In the genomic region with DNA sequence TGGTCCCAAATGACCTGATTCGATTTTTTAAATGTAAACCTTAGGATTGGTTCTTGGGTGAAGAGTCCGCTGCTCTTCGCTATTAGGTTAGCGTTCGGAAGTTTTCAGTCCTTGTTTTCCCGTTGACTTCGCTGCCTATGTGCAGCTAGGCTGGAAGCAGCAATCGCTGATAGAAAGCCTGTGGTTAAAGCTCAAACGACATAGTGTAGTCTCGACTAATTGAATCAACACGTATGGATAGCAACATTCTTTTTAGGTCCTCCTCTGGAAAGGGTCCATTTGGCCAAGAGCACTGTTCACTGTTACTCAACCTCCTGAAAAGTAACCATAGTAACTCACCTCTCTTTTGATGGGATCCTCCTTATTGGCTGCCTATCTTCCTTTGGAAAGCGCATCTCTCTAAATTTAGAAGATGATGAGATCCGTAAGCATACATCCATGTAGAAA, we compare ENCODE assay signal across 8 cellular contexts.
A peak's percentile ranks its signal among the peaks of the same experiment; 100 is the strongest.
DNase-seq lines count a peak whose midpoint lies in the region; ATAC-seq and TF ChIP-seq lines count a peak whose summit lies in the region.

No MANE protein-coding gene starts in this region.

- H3K79me2 ChIP-seq in neural cell (replicated peaks; ENCODE audit: insufficient read depth, low read length) = peaks cover 13% of the 10 kb centered on the region
- H3K79me2 ChIP-seq in osteoblast (ENCODE audit: insufficient read depth, low read length) = no peaks in the 10 kb centered on the region

- H3K4me3 Mint-ChIP-seq in CD14-positive monocyte = peak overlapping the region; percentile 42 to 59

- H3K27ac Mint-ChIP-seq in CD14-positive monocyte = no peak overlapping the region

- no peak for TF ChIP-seq RAD21 in neural cell (conservative IDR thresholded peaks at IDR 0.05)

- ATAC-seq in GM19455 (IDR thresholded peaks at IDR 0.05; ENCODE audit: unreplicated experiment) = no peak

- H3K9ac ChIP-seq in HUES6 (ENCODE audit: low read length) (no peak overlapping the region), neural cell (ENCODE audit: low read length) (peak overlapping the region; percentile 76)

- H3K4me2 ChIP-seq in neural cell (ENCODE audit: low read length) = peak overlapping the region; percentile 80
- no peak overlapping the region for H3K4me2 ChIP-seq in osteoblast (ENCODE audit: insufficient read depth, low read length)

- H3K27ac ChIP-seq in HUES6 (ENCODE audit: low read depth, low read length) (no peak overlapping the region), coronary artery (no peak overlapping the region), neural cell (ENCODE audit: low read length) (peak overlapping the region; percentile 78), osteoblast (ENCODE audit: low read depth, low read length) (no peak overlapping the region)

- H3K9me2 ChIP-seq in neural cell (ENCODE audit: insufficient read depth, low read length) = no peaks in the 10 kb centered on the region

- H3K4me1 ChIP-seq in HUES6 (ENCODE audit: control insufficient read depth, insufficient read depth, low read length) (peaks cover 5% of the 10 kb centered on the region; the same call in 1 of the 2 replicates), osteoblast (ENCODE audit: insufficient read depth, low read length) (no peaks in the 10 kb centered on the region)

- H3K27me3 ChIP-seq in HUES6 (ENCODE audit: control insufficient read depth, insufficient read depth, low read length) = peaks cover 75% of the 10 kb centered on the region
- no peaks in the 10 kb centered on the region for H3K27me3 ChIP-seq in neural cell (ENCODE audit: insufficient read depth, low read depth, low read length)
- H3K27me3 ChIP-seq in osteoblast (ENCODE audit: insufficient read depth, low read length) = peaks cover 58% of the 10 kb centered on the region

- H3K4me3 ChIP-seq in HUES6 (ENCODE audit: low read depth, low read length) = peak overlapping the region; percentile 70
- peak overlapping the region; percentile 60 for H3K4me3 ChIP-seq in coronary artery
- H3K4me3 ChIP-seq in neural cell (ENCODE audit: low read length) = peak overlapping the region; percentile 81
- H3K4me3 ChIP-seq in osteoblast (ENCODE audit: insufficient read depth, low read length) = no peak overlapping the region

- H3F3A ChIP-seq in neural cell (ENCODE audit: insufficient read depth, low read length, poor library complexity, severe bottlenecking) = no peaks in the 10 kb centered on the region

- H3K36me3 Mint-ChIP-seq in CD14-positive monocyte = no peaks in the 10 kb centered on the region

- DNase-seq in CD14-positive monocyte (ENCODE audit: low spot score) (no peak), coronary artery (ENCODE audit: low spot score) (no peak), osteoblast (ENCODE audit: insufficient read length, low spot score, missing footprints) (no peak), NCI-H226 (no peak)
- no peak for DNase-seq in activated naive CD4-positive, alpha-beta T cell treated with anti-CD3 and anti-CD28 coated beads, Interleukin-2, amount 50 U/mL, for 16 hours

- peaks cover 0 to 5% (median 1%) of the 10 kb centered on the region in 7 donors for H3K9me3 Mint-ChIP-seq in CD14-positive monocyte

- peaks cover 41 to 61% (median 56%) of the 10 kb centered on the region in 3 donors for H3K27me3 Mint-ChIP-seq in CD14-positive monocyte (ENCODE audit: low read depth in 3 of 3)

- H3K4me1 Mint-ChIP-seq in CD14-positive monocyte = no peaks in the 10 kb centered on the region

- H4K20me1 ChIP-seq in neural cell (ENCODE audit: insufficient read depth) (no peaks in the 10 kb centered on the region), osteoblast (ENCODE audit: insufficient read depth, low read length) (no peaks in the 10 kb centered on the region)

- intact Hi-C loops in CD14-positive monocyte (cut with micrococcal nuclease) = no loop called here

- H3K9me3 ChIP-seq in HUES6 (ENCODE audit: control insufficient read depth, insufficient read depth, low read depth, low read length) = no peaks in the 10 kb centered on the region
- no peaks in the 10 kb centered on the region for H3K9me3 ChIP-seq in neural cell (ENCODE audit: low read length)
- H3K9me3 ChIP-seq in osteoblast (ENCODE audit: low read depth, low read length) = no peaks in the 10 kb centered on the region

- TF ChIP-seq CTCF in CD14-positive monocyte (IDR thresholded peaks at IDR 0.05) (no peak), coronary artery (IDR thresholded peaks at IDR 0.05) (no peak), neural cell (IDR thresholded peaks at IDR 0.05; ENCODE audit: poor library complexity, severe bottlenecking) (no peak), osteoblast (IDR thresholded peaks at IDR 0.05; ENCODE audit: extremely low read depth, low read depth, low read length) (no peak)

- no peak for TF ChIP-seq EP300 in neural cell (conservative IDR thresholded peaks at IDR 0.05; ENCODE audit: poor library complexity, severe bottlenecking)

- H2AFZ ChIP-seq in neural cell (ENCODE audit: low read depth, low read length) = peak overlapping the region; percentile 22
- H2AFZ ChIP-seq in osteoblast (ENCODE audit: low read length) = no peak overlapping the region

- H3K36me3 ChIP-seq in HUES6 (ENCODE audit: control insufficient read depth, insufficient read depth, low read length) (no peaks in the 10 kb centered on the region), neural cell (ENCODE audit: insufficient read depth, low read length) (no peaks in the 10 kb centered on the region), osteoblast (ENCODE audit: insufficient read depth, low read length) (no peaks in the 10 kb centered on the region)

TF ChIP-seq in neural cell, 6 proteins besides CTCF, POLR2A, EP300 and RAD21:
- TF ChIP-seq, protein P1, sequence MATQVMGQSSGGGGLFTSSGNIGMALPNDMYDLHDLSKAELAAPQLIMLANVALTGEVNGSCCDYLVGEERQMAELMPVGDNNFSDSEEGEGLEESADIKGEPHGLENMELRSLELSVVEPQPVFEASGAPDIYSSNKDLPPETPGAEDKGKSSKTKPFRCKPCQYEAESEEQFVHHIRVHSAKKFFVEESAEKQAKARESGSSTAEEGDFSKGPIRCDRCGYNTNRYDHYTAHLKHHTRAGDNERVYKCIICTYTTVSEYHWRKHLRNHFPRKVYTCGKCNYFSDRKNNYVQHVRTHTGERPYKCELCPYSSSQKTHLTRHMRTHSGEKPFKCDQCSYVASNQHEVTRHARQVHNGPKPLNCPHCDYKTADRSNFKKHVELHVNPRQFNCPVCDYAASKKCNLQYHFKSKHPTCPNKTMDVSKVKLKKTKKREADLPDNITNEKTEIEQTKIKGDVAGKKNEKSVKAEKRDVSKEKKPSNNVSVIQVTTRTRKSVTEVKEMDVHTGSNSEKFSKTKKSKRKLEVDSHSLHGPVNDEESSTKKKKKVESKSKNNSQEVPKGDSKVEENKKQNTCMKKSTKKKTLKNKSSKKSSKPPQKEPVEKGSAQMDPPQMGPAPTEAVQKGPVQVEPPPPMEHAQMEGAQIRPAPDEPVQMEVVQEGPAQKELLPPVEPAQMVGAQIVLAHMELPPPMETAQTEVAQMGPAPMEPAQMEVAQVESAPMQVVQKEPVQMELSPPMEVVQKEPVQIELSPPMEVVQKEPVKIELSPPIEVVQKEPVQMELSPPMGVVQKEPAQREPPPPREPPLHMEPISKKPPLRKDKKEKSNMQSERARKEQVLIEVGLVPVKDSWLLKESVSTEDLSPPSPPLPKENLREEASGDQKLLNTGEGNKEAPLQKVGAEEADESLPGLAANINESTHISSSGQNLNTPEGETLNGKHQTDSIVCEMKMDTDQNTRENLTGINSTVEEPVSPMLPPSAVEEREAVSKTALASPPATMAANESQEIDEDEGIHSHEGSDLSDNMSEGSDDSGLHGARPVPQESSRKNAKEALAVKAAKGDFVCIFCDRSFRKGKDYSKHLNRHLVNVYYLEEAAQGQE (IDR thresholded peaks at IDR 0.05; ENCODE audit: borderline replicate concordance) = peak; percentile 27
- TF ChIP-seq POLR2AphosphoS5 (IDR thresholded peaks at IDR 0.05) (no peak), TAF1 (IDR thresholded peaks at IDR 0.05; ENCODE audit: low read depth) (peak; percentile 16), SMC3 (conservative IDR thresholded peaks at IDR 0.05; ENCODE audit: poor library complexity) (no peak)
